In genomic region chr5:148842161-148842560, GRCh38 we compare ENCODE assay signal across 20 cellular contexts.
"Had no signal": no experiment of that assay in that cellular context is flagged by ENCODE, and none has a peak within 500 bp of the region (broad histone marks: within the 10 kb centered on the region; RNA-seq: fewer than 3 reads in every experiment).

No MANE protein-coding gene starts in this region.

- H3K4me3 Mint-ChIP-seq: brain; memory B cell; naive B cell; stimulated activated naive CD8-positive, alpha-beta T cell treated with anti-CD3 and anti-CD28 coated beads, Interleukin-15, Interleukin-2, amounts not matched to agents 100 ng/mL and 50 ng/mL, for 24 hours had no signal

- H3K36me3 Mint-ChIP-seq: brain had no signal

- H3K36me3 ChIP-seq: colonic mucosa, left lung, pancreas, sigmoid colon, vagina, WERI-Rb-1 had no signal

- ATAC-seq: left lung, mucosa of descending colon, pancreas had no signal

- H3K27me3 Mint-ChIP-seq: naive B cell; stimulated activated naive CD8-positive, alpha-beta T cell treated with anti-CD3 and anti-CD28 coated beads, Interleukin-15, Interleukin-2, amounts not matched to agents 100 ng/mL and 50 ng/mL, for 24 hours had no signal

- H3K27ac Mint-ChIP-seq: brain; memory B cell; stimulated activated naive CD8-positive, alpha-beta T cell treated with anti-CD3 and anti-CD28 coated beads, Interleukin-15, Interleukin-2, amounts not matched to agents 100 ng/mL and 50 ng/mL, for 24 hours had no signal

- H3K27me3 ChIP-seq: colonic mucosa, left lung, pancreas, sigmoid colon, vagina had no signal

- H3K4me1 ChIP-seq: colonic mucosa, pancreas, sigmoid colon had no signal

- H3K9me3 Mint-ChIP-seq: brain; memory B cell; stimulated activated naive CD8-positive, alpha-beta T cell treated with anti-CD3 and anti-CD28 coated beads, Interleukin-15, Interleukin-2, amounts not matched to agents 100 ng/mL and 50 ng/mL, for 24 hours had no signal

- H3K4me1 Mint-ChIP-seq: brain had no signal

- H3K4me3 ChIP-seq: colonic mucosa, left lung, mucosa of descending colon, pancreas, sigmoid colon, vagina had no signal

- DNase-seq: activated CD4-positive, alpha-beta T cell treated with anti-CD3 and anti-CD28 coated beads for 1 hour; activated T-cell treated with anti-CD3 and anti-CD28 coated beads for 4 hours; anterior cingulate cortex; central memory CD4-positive, alpha-beta T cell; colonic mucosa; foreskin melanocyte; head of caudate nucleus; kidney; left lung; mucosa of descending colon; naive B cell; pancreas; sigmoid colon; T-helper 2 cell; trophoblast cell; WERI-Rb-1 had no signal

- H3K27ac ChIP-seq: colonic mucosa, pancreas, sigmoid colon, vagina, WERI-Rb-1 had no signal

- H3K9me3 ChIP-seq: colonic mucosa, left lung, mucosa of descending colon, pancreas, sigmoid colon, vagina had no signal
